In genomic region chr2:237860273-237860935, GRCh38 we compare ENCODE assay signal across 9 cellular contexts. TPM values are rescaled to one million over a fixed set of nuclear protein-coding genes. Genes with fewer than 3 reads are reported as not detected.
DNase-seq lines count a peak whose midpoint lies in the region; ATAC-seq, FAIRE-seq and TF ChIP-seq lines count a peak whose summit lies in the region.
"Had no signal": no experiment of that assay in that cellular context is flagged by ENCODE, and none has a peak within 500 bp of the region (broad histone marks: within the 10 kb centered on the region; RNA-seq: fewer than 3 reads in every experiment).

No MANE protein-coding gene starts in this region.

- H3K9me3 Mint-ChIP-seq in activated T-helper 1 cell treated with anti-CD3 and anti-CD28 coated beads, Interleukin-12 subunit alpha, Interleukin-12 subunit beta, Interleukin-2, Interleukin-4 antibody, amounts not matched to agents 30 ng/mL and 10 ng/mL and 1 ng/mL, durations not matched to agents 14 hours and 24 hours and 36 hours = no peaks in the 10 kb centered on the region
- H3K9me3 Mint-ChIP-seq in CD14-positive monocyte = peaks cover 0 to 7% (median 2%) of the 10 kb centered on the region in 7 donors

- H3K27me3 ChIP-seq in spleen (replicated peaks in 1 of 7) = peaks cover 0 to 62% (median 11%) of the 10 kb centered on the region in 7 donors

- DNase-seq in NCI-H82 (lab: John Stamatoyannopoulos, UW) (peak; percentile 75), NCI-H82 treated with DMSO at 0.1 percent for 48 hours (lab: John Stamatoyannopoulos, UW; ENCODE audit: unreplicated experiment) (no peak), spleen (peak; percentile 65), H54 (ENCODE audit: insufficient read length, low spot score) (no peak), CD14-positive monocyte (ENCODE audit: low spot score) (no peak)
- no peak for DNase-seq in activated T-helper 1 cell treated with anti-CD3 and anti-CD28 coated beads, Interleukin-12 subunit alpha, Interleukin-12 subunit beta, Interleukin-2, Interleukin-4 antibody, amounts not matched to agents 30 ng/mL and 10 ng/mL and 1 ng/mL, durations not matched to agents 14 hours and 24 hours and 36 hours (ENCODE audit: low spot score)

- no peaks in the 10 kb centered on the region for H3K9me3 ChIP-seq in iPS-18c (ENCODE audit: control insufficient read depth, insufficient read depth, low read length)
- H3K9me3 ChIP-seq in spleen = no peaks in the 10 kb centered on the region

- intact Hi-C loops in activated T-helper 1 cell treated with anti-CD3 and anti-CD28 coated beads, Interleukin-12 subunit alpha, Interleukin-12 subunit beta, Interleukin-2, Interleukin-4 antibody, amounts not matched to agents 30 ng/mL and 10 ng/mL and 1 ng/mL, durations not matched to agents 14 hours and 24 hours and 36 hours (cut with micrococcal nuclease) = loop anchor here (1.0 kb wide), 1 partner anchor 38 kb away; no protein-coding TSS in a partner anchor
- intact Hi-C loops in spleen (cut with DNase I; ENCODE audit: low total_unique reads) (no loop called here), CD14-positive monocyte (cut with micrococcal nuclease) (no loop called here)

- peaks cover 47% of the 10 kb centered on the region for H3K27me3 Mint-ChIP-seq in activated T-helper 1 cell treated with anti-CD3 and anti-CD28 coated beads, Interleukin-12 subunit alpha, Interleukin-12 subunit beta, Interleukin-2, Interleukin-4 antibody, amounts not matched to agents 30 ng/mL and 10 ng/mL and 1 ng/mL, durations not matched to agents 14 hours and 24 hours and 36 hours (ENCODE audit: insufficient read depth)
- H3K27me3 Mint-ChIP-seq in CD14-positive monocyte (ENCODE audit: low read depth in 3 of 3) = peaks cover 26 to 51% (median 43%) of the 10 kb centered on the region in 3 donors

- H3K4me3 ChIP-seq in iPS-18c (ENCODE audit: insufficient read depth, low read depth, low read length) (peak overlapping the region; percentile 40; the same call in 1 of the 2 replicates), spleen (peak overlapping the region in 7 of 8 donors; percentile 22 to 66 (median 37))

- no peaks in the 10 kb centered on the region for H3K36me3 Mint-ChIP-seq in activated T-helper 1 cell treated with anti-CD3 and anti-CD28 coated beads, Interleukin-12 subunit alpha, Interleukin-12 subunit beta, Interleukin-2, Interleukin-4 antibody, amounts not matched to agents 30 ng/mL and 10 ng/mL and 1 ng/mL, durations not matched to agents 14 hours and 24 hours and 36 hours (ENCODE audit: low read depth)
- peaks cover 0 to 2% of the 10 kb centered on the region in 2 donors for H3K36me3 Mint-ChIP-seq in CD14-positive monocyte

- peak overlapping the region; percentile 72 for H3K4me3 Mint-ChIP-seq in activated T-helper 1 cell treated with anti-CD3 and anti-CD28 coated beads, Interleukin-12 subunit alpha, Interleukin-12 subunit beta, Interleukin-2, Interleukin-4 antibody, amounts not matched to agents 30 ng/mL and 10 ng/mL and 1 ng/mL, durations not matched to agents 14 hours and 24 hours and 36 hours
- peak overlapping the region in 1 of 2 donors; percentile 83 for H3K4me3 Mint-ChIP-seq in CD14-positive monocyte

- peaks cover 0 to 27% (median 17%) of the 10 kb centered on the region in 6 donors for H3K4me1 ChIP-seq in spleen

- H3K27ac ChIP-seq in spleen = peak overlapping the region in 2 of 8 donors; percentile 4 to 40

- peaks cover 21% of the 10 kb centered on the region for H3K4me1 Mint-ChIP-seq in activated T-helper 1 cell treated with anti-CD3 and anti-CD28 coated beads, Interleukin-12 subunit alpha, Interleukin-12 subunit beta, Interleukin-2, Interleukin-4 antibody, amounts not matched to agents 30 ng/mL and 10 ng/mL and 1 ng/mL, durations not matched to agents 14 hours and 24 hours and 36 hours (ENCODE audit: low read depth)
- H3K4me1 Mint-ChIP-seq in CD14-positive monocyte = peaks cover 18% of the 10 kb centered on the region

- FAIRE-seq in H54 (lab: Jason Lieb, UNC) = no peak

- no peaks in the 10 kb centered on the region for H3K36me3 ChIP-seq in spleen

- TF ChIP-seq CTCF in spleen (IDR thresholded peaks at IDR 0.05 in 8 of 11, conservative IDR thresholded peaks at IDR 0.05 in 3 of 11) (no peak), CD14-positive monocyte (IDR thresholded peaks at IDR 0.05) (no peak)

- TF ChIP-seq POLR2A in spleen (IDR thresholded peaks at IDR 0.05) (no peak), H54 (IDR thresholded peaks at IDR 0.05; ENCODE audit: low read depth, low read length) (no peak)

- 44 to 65% (median 60%) methylated on average over 12 to 22 of the region's 22 CpGs for WGBS in spleen, 5 donors

- no peak overlapping the region for H3K27ac Mint-ChIP-seq in activated T-helper 1 cell treated with anti-CD3 and anti-CD28 coated beads, Interleukin-12 subunit alpha, Interleukin-12 subunit beta, Interleukin-2, Interleukin-4 antibody, amounts not matched to agents 30 ng/mL and 10 ng/mL and 1 ng/mL, durations not matched to agents 14 hours and 24 hours and 36 hours
- H3K27ac Mint-ChIP-seq in CD14-positive monocyte = peak overlapping the region in 1 of 7 donors; percentile 11

- no peak for ATAC-seq in GM21529 (IDR thresholded peaks at IDR 0.05; ENCODE audit: unreplicated experiment)

RNA-seq across cellular contexts. Expression of gene RAMP1, which starts 1.0 kb away (rescaled TPM):
- 19.4 and 21.1 TPM in 2 replicates for total RNA-seq in activated T-helper 1 cell treated with anti-CD3 and anti-CD28 coated beads, Interleukin-12 subunit alpha, Interleukin-12 subunit beta, Interleukin-2, Interleukin-4 antibody, amounts not matched to agents 30 ng/mL and 10 ng/mL and 1 ng/mL, durations not matched to agents 14 hours and 24 hours and 36 hours
- 10 to 100 TPM in 2 of 7 donors, 1 to 10 TPM in 5; 4.5 to 11.0 (median 8.2) TPM for total RNA-seq in spleen
- polyA plus RNA-seq in spleen (10 to 100 TPM; 19.6 to 44.5 (median 24.5) TPM), CD14-positive monocyte (not detected)
- total RNA-seq: pulmonary artery endothelial cell had no signal

Comparison
In these comparisons a context has a peak if more than half of its experiments do, and no peak if none do; other contexts are left out.
1. DNase-seq: peak in NCI-H82 (single experiment) and spleen (single experiment); none in NCI-H82 treated with DMSO at 0.1 percent for 48 hours (single experiment), activated T-helper 1 cell treated with anti-CD3 and anti-CD28 coated beads, Interleukin-12 subunit alpha, Interleukin-12 subunit beta, Interleukin-2, Interleukin-4 antibody, amounts not matched to agents 30 ng/mL and 10 ng/mL and 1 ng/mL, durations not matched to agents 14 hours and 24 hours and 36 hours (single experiment), H54 (single experiment) and CD14-positive monocyte (single experiment).